ENCODE assay signal across 8 cellular contexts in the genomic region with DNA sequence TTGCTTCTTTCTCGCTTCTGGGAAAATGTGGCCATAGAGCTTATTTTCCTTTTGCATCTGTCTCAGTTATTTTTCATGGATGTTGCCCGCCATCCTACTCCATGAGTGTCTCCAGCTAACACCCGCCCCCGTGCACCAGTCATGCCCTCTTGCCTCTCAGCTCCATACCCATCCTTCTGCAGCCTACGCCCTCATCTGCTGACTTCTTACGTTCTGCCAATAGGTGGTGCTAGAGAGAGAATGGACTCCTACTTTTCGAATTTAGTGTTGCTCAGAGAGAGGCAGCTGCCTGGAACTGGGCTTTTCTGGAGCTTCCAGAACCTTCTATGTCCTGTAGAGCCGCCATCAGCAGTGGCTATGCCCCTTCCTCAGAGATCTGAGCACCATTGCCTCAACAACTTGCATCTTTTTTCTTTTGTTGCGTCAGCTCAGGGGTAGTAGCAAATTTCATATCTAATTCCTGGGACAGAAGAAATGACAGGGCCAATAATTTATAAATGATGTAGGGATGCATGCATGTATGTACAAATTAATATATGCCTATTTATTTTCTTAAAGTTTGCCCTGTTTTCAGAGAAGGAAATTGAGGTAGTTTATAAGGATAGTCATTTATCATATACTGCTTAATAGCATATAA.
DNase-seq lines count a peak whose midpoint lies in the region; ATAC-seq and TF ChIP-seq lines count a peak whose summit lies in the region.

No MANE protein-coding gene starts in this region.

- H3F3A ChIP-seq in DOHH2 (ENCODE audit: control insufficient read depth, insufficient read depth): no peaks in the 10 kb centered on the region

- H3K36me3 ChIP-seq in DOHH2 (ENCODE audit: control insufficient read depth, low read length): no peaks in the 10 kb centered on the region
- H3K36me3 ChIP-seq in gastrocnemius medialis: no peaks in the 10 kb centered on the region

- no peaks in the 10 kb centered on the region for H3K79me2 ChIP-seq in DOHH2 (ENCODE audit: control insufficient read depth, low read length)

- TF ChIP-seq POLR2A in gastrocnemius medialis (IDR thresholded peaks at IDR 0.05): no peak

- H3K4me3 ChIP-seq in DOHH2 (ENCODE audit: low read length) (no peak overlapping the region), gastrocnemius medialis (no peak overlapping the region)

- H4K20me1 ChIP-seq in DOHH2 (ENCODE audit: control insufficient read depth, insufficient read depth, low read depth, low read length): no peaks in the 10 kb centered on the region

- TF ChIP-seq CTCF in DOHH2 (IDR thresholded peaks at IDR 0.05; ENCODE audit: low read depth, low read length, poor library complexity, severe bottlenecking): peak; percentile 80
- peak; percentile 77 for TF ChIP-seq CTCF in VCaP (conservative IDR thresholded peaks at IDR 0.05)
- peak in 3 of 5 experiments; percentile 26 to 55 (median 45) for TF ChIP-seq CTCF in gastrocnemius medialis (IDR thresholded peaks at IDR 0.05 in 4 of 5, conservative IDR thresholded peaks at IDR 0.05 in 1 of 5)

- H3K9me3 ChIP-seq in DOHH2 (ENCODE audit: control insufficient read depth, insufficient read depth, low read length): no peaks in the 10 kb centered on the region
- no peaks in the 10 kb centered on the region for H3K9me3 ChIP-seq in gastrocnemius medialis

- H3K27ac ChIP-seq in DOHH2 (ENCODE audit: low read depth, low read length) (no peak overlapping the region), VCaP (no peak overlapping the region), gastrocnemius medialis (no peak overlapping the region)

- H3K4me2 ChIP-seq in DOHH2 (ENCODE audit: low read length): no peak overlapping the region

- H3K27me3 ChIP-seq in DOHH2 (ENCODE audit: control insufficient read depth, low read length) (no peaks in the 10 kb centered on the region), gastrocnemius medialis (no peaks in the 10 kb centered on the region)

- in situ Hi-C loops in gastrocnemius medialis (cut with MboI; ENCODE audit: low sequenced_read_pairs in 4 of 4): loop anchor here in 1 of 4 donors (25.0 kb wide), 1 partner anchor 466 kb away; a partner anchor contains a TSS

- DNase-seq in LoVo (ENCODE audit: low spot score) (peak; percentile 32), left cardiac atrium (no peak), gastrocnemius medialis (no peak)
- DNase-seq in activated CD4-positive, CD25-positive, alpha-beta regulatory T cell treated with anti-CD3 and anti-CD28 coated beads, Interleukin-2, amount 50 U/mL, for 72 hours: no peak

- H3K4me1 ChIP-seq in DOHH2 (ENCODE audit: control insufficient read depth, low read length): no peaks in the 10 kb centered on the region
- H3K4me1 ChIP-seq in gastrocnemius medialis: no peaks in the 10 kb centered on the region

- H3K9me2 ChIP-seq in DOHH2 (replicated peaks; ENCODE audit: control insufficient read depth, low read length): no peaks in the 10 kb centered on the region

- ATAC-seq in GM19455 (IDR thresholded peaks at IDR 0.05; ENCODE audit: unreplicated experiment) (peak; percentile 64), left cardiac atrium (peak; percentile 67 to 86), gastrocnemius medialis (no peak), HG03097 (IDR thresholded peaks at IDR 0.05; ENCODE audit: low FRiP score, unreplicated experiment) (no peak)

- intact Hi-C loops in left cardiac atrium (cut with DNase I): loop anchor here (2.0 to 10.0 kb wide), 6 partner anchors 121 to 456 kb away; a partner anchor contains a TSS
- intact Hi-C loops in gastrocnemius medialis (cut with DNase I; ENCODE audit: low total_unique reads): no loop called here

Comparison
In these comparisons a context has a peak if more than half of its experiments do, and no peak if none do; other contexts are left out.
1. ATAC-seq: peak in GM19455 (single experiment) and left cardiac atrium (2 of 2); none in gastrocnemius medialis (0 of 2) and HG03097 (single experiment).
2. Peak in every context shown above with its lines, with median percentiles within 50 percentile points of each other: CTCF ChIP-seq.